In the genomic region with DNA sequence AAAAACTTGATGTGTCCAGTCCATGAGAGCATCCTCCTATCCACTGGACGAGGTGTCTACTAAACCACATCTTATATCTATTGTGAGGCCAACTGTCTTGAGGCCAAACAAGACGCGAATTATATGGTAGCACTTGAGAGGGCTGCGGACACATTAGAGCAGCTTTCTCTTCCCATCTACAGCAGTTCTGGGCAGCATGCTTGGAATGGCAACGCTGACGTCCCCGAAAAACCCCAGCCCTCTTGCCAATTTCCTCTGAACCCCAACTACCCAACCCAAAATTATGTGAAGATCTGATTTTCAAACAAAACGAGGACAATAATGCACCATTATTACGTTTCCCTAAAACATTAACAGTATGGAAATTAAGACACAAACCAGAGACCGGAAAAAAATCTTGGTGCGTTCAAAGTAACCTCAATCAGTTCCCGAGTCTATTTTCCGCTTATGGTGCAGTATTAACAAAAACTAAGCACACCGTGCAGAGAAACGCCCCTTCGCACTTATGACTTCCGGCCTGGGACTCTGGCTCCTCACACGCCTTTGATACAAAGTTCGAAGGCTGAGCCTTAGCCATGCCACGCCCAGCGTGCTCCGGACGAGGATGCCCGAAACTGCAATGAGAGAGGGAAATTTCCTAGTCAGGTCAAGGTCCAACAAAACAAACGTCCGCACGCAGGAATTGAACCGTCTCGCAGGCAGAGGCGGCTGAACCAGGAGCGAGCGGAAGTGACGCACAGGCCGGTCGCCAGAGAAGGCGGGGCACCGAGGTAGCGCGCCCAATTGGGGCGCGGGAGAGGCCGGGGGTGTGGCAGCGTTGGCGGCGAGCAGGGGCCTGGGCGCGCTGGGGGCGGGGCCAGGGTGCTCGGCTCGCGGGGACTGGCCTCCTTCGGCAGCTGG, we compare ENCODE assay signal across 8 cellular contexts. TPM values are rescaled to one million over a fixed set of nuclear protein-coding genes. Genes with fewer than 3 reads are reported as not detected.
DNase-seq lines count a peak whose midpoint lies in the region; ATAC-seq and TF ChIP-seq lines count a peak whose summit lies in the region.

No MANE protein-coding gene starts in this region.

- peak overlapping the region; percentile 91 for H3K4me3 ChIP-seq in DOHH2 (ENCODE audit: low read length)
- H3K4me3 ChIP-seq in H7 (ENCODE audit: insufficient read depth, low read depth, low read length): peak overlapping the region; percentile 99
- peak overlapping the region; percentile 87 for H3K4me3 ChIP-seq in Loucy (ENCODE audit: low read length, poor library complexity, severe bottlenecking)
- H3K4me3 ChIP-seq in RWPE2 (ENCODE audit: severe bottlenecking): peak overlapping the region; percentile 90
- H3K4me3 ChIP-seq in fibroblast of pulmonary artery (replicated peaks; ENCODE audit: low read depth, low read length): peak overlapping the region; percentile 93

- H3K9ac ChIP-seq in Loucy (ENCODE audit: low read depth, low read length, poor library complexity, severe bottlenecking): peak overlapping the region; percentile 79

- peaks cover 12 to 15% of the 10 kb centered on the region in 2 donors for H3K4me1 Mint-ChIP-seq in natural killer cell

- ATAC-seq in RWPE2 (ENCODE audit: low read depth) (peak; percentile 84), natural killer cell (peak; percentile 87 to 98 (median 90))

- H3K9me3 ChIP-seq in DOHH2 (ENCODE audit: control insufficient read depth, insufficient read depth, low read length) (no peaks in the 10 kb centered on the region), Loucy (ENCODE audit: insufficient read depth, low read depth, low read length) (no peaks in the 10 kb centered on the region), RWPE2 (ENCODE audit: severe bottlenecking) (no peaks in the 10 kb centered on the region)

- peak overlapping the region; percentile 90 for H2AFZ ChIP-seq in Loucy (ENCODE audit: low read length)

- H3K79me2 ChIP-seq in DOHH2 (ENCODE audit: control insufficient read depth, low read length) (peaks cover 50% of the 10 kb centered on the region), Loucy (ENCODE audit: insufficient read depth, low read length) (peaks cover 28% of the 10 kb centered on the region)

- no peaks in the 10 kb centered on the region for H3K9me3 Mint-ChIP-seq in natural killer cell

- H3F3A ChIP-seq in DOHH2 (ENCODE audit: control insufficient read depth, insufficient read depth) (peaks cover 6% of the 10 kb centered on the region), Loucy (ENCODE audit: low read depth) (peaks cover 3% of the 10 kb centered on the region; the same call in 1 of the 2 replicates)

- intact Hi-C loops in natural killer cell (cut with micrococcal nuclease): loop anchor here (1.0 to 10.0 kb wide), 2 partner anchors 294 to 406 kb away; partner anchors contain the start of gene LARP7

- peak overlapping the region; percentile 89 for H3K27ac ChIP-seq in DOHH2 (ENCODE audit: low read depth, low read length)
- peak overlapping the region; percentile 91 for H3K27ac ChIP-seq in RWPE2 (ENCODE audit: poor library complexity, severe bottlenecking)

- H3K27me3 Mint-ChIP-seq in natural killer cell (ENCODE audit: low read depth in 2 of 2): peaks cover 4 to 11% of the 10 kb centered on the region in 2 donors

- H3K27me3 ChIP-seq in DOHH2 (ENCODE audit: control insufficient read depth, low read length) (no peaks in the 10 kb centered on the region), H7 (ENCODE audit: control insufficient read depth, insufficient read depth, low read length) (no peaks in the 10 kb centered on the region), Loucy (ENCODE audit: insufficient read depth, low read length, poor library complexity, severe bottlenecking) (no peaks in the 10 kb centered on the region), RWPE2 (ENCODE audit: insufficient read depth, poor library complexity, severe bottlenecking) (no peaks in the 10 kb centered on the region)

- H3K4me2 ChIP-seq in DOHH2 (ENCODE audit: low read length) (peak overlapping the region; percentile 84), Loucy (ENCODE audit: low read depth, low read length, poor library complexity, severe bottlenecking) (peak overlapping the region; percentile 90)

- no peaks in the 10 kb centered on the region for H3K36me3 Mint-ChIP-seq in natural killer cell

- H4K20me1 ChIP-seq in DOHH2 (ENCODE audit: control insufficient read depth, insufficient read depth, low read depth, low read length): no peaks in the 10 kb centered on the region
- H4K20me1 ChIP-seq in Loucy (ENCODE audit: insufficient read depth, low read length, poor library complexity, severe bottlenecking): peaks cover 29% of the 10 kb centered on the region

- peak overlapping the region; percentile 97 to 98 for H3K27ac Mint-ChIP-seq in natural killer cell

- no peaks in the 10 kb centered on the region; the same call in 1 of the 2 replicates for H3K36me3 ChIP-seq in DOHH2 (ENCODE audit: control insufficient read depth, low read length)
- no peaks in the 10 kb centered on the region for H3K36me3 ChIP-seq in H7 (replicated peaks; ENCODE audit: control insufficient read depth, insufficient read depth, low read length)
- H3K36me3 ChIP-seq in Loucy (ENCODE audit: insufficient read depth, low read length): no peaks in the 10 kb centered on the region
- H3K36me3 ChIP-seq in RWPE2 (ENCODE audit: low read depth): no peaks in the 10 kb centered on the region

- TF ChIP-seq CTCF in DOHH2 (IDR thresholded peaks at IDR 0.05; ENCODE audit: low read depth, low read length, poor library complexity, severe bottlenecking): no peak
- TF ChIP-seq CTCF in Loucy (conservative IDR thresholded peaks at IDR 0.05; ENCODE audit: low read length): no peak
- TF ChIP-seq CTCF in RWPE2 (IDR thresholded peaks at IDR 0.05; ENCODE audit: poor library complexity, severe bottlenecking): no peak
- no peak for TF ChIP-seq CTCF in fibroblast of pulmonary artery (IDR thresholded peaks at IDR 0.05; ENCODE audit: low read length, missing control alignments)
- no peak for TF ChIP-seq CTCF in natural killer cell (IDR thresholded peaks at IDR 0.05)

- H3K4me1 ChIP-seq in DOHH2 (ENCODE audit: control insufficient read depth, low read length) (peaks cover 33% of the 10 kb centered on the region), Loucy (ENCODE audit: insufficient read depth, low read length, poor library complexity, severe bottlenecking) (peaks cover 18% of the 10 kb centered on the region), RWPE2 (ENCODE audit: insufficient read depth, poor library complexity, severe bottlenecking) (peaks cover 16% of the 10 kb centered on the region)

- H3K4me3 Mint-ChIP-seq in natural killer cell: peak overlapping the region; percentile 96

- H3K9me2 ChIP-seq in DOHH2 (replicated peaks; ENCODE audit: control insufficient read depth, low read length) (no peaks in the 10 kb centered on the region), Loucy (replicated peaks; ENCODE audit: low read depth, low read length) (no peaks in the 10 kb centered on the region)

- DNase-seq in H7 (peak; percentile 98), RWPE2 (ENCODE audit: low spot score) (peak; percentile 97), fibroblast of pulmonary artery (ENCODE audit: low read depth) (peak; percentile 97), natural killer cell (peak; percentile 97)
- peak; percentile 97 for DNase-seq in activated effector memory CD4-positive, alpha-beta T cell treated with Interleukin-2 at 50 U/mL for 16 hours
- DNase-seq in stimulated activated naive CD4-positive, alpha-beta T cell (lab: John Stamatoyannopoulos, UW): peak; percentile 90 to 97 (median 94)

RNA-seq across cellular contexts. Expression of gene AP1AR, which starts 0.5 kb away (rescaled TPM):
- 24.3 and 25.8 TPM in 2 replicates for total RNA-seq in H7 (2014; rRNA removed; shearing (Covaris generic))
- 1 to 10 TPM; 7.5 to 9.4 (median 7.5) TPM for total RNA-seq in natural killer cell

RNA-seq across cellular contexts. Expression of gene TIFA, which starts 54.6 kb away (rescaled TPM):
- 0.55 and 2.1 TPM in 2 replicates for total RNA-seq in H7 (2014; rRNA removed; shearing (Covaris generic))
- total RNA-seq in natural killer cell: 10 to 100 TPM in 2 of 3 donors, 1 to 10 TPM in 1; 7.5 to 16.1 (median 13.1) TPM

Comparison
In these comparisons a context has a peak if more than half of its experiments do, and no peak if none do; other contexts are left out.
1. Peak in every context shown above with its lines: DNase-seq, ATAC-seq, H3K4me3 ChIP-seq and H3K27ac ChIP-seq.